13 cellular contexts compared by ENCODE assay signal in genomic region chr18:3269241-3269640, GRCh38. TPM values are rescaled to one million over a fixed set of nuclear protein-coding genes. Genes with fewer than 3 reads are reported as not detected.
DNase-seq lines count a peak whose midpoint lies in the region; ATAC-seq, FAIRE-seq and TF ChIP-seq lines count a peak whose summit lies in the region.
"Had no signal": no experiment of that assay in that cellular context is flagged by ENCODE, and none has a peak within 500 bp of the region (broad histone marks: within the 10 kb centered on the region; RNA-seq: fewer than 3 reads in every experiment).

No MANE protein-coding gene starts in this region.

- peak overlapping the region; percentile 75 for H3K4me2 ChIP-seq in hepatocyte

- H3K36me3 Mint-ChIP-seq in MCF 10A (ENCODE audit: insufficient read depth, unreplicated experiment) = peaks cover 24% of the 10 kb centered on the region
- peaks cover 16% of the 10 kb centered on the region for H3K36me3 Mint-ChIP-seq in type B pancreatic cell

- FAIRE-seq in HTR-8/SVneo (lab: Jason Lieb, UNC) = no peak

- H3K36me3 ChIP-seq in breast epithelium (no peaks in the 10 kb centered on the region), hepatocyte (replicated peaks; ENCODE audit: insufficient read depth, low read depth) (no peaks in the 10 kb centered on the region)

- intact Hi-C loops in MCF 10A (cut with micrococcal nuclease) (no loop called here), breast epithelium (cut with DNase I; ENCODE audit: low total_unique reads) (loop anchor here (10.0 kb wide), 1 partner anchor 326 kb away; no protein-coding TSS in a partner anchor)

- H3K4me3 Mint-ChIP-seq in MCF 10A (ENCODE audit: unreplicated experiment) (peak overlapping the region; percentile 4), type B pancreatic cell (peak overlapping the region; percentile 50)
- H3K4me3 Mint-ChIP-seq: activated T-helper 1 cell treated with anti-CD3 and anti-CD28 coated beads, Interleukin-12 subunit alpha, Interleukin-12 subunit beta, Interleukin-2, Interleukin-4 antibody, amounts not matched to agents 30 ng/mL and 10 ng/mL and 1 ng/mL, durations not matched to agents 14 hours and 24 hours and 36 hours had no signal

- BruUV-seq in MCF 10A (replicated peaks; lab: Mats Ljungman, UMichigan) = no TSS peak

- H3K27me3 ChIP-seq in breast epithelium (no peaks in the 10 kb centered on the region), hepatocyte (no peaks in the 10 kb centered on the region)
- H3K27me3 ChIP-seq: sigmoid colon had no signal

- no peak overlapping the region for H3K4me3 ChIP-seq in breast epithelium
- no peak overlapping the region for H3K4me3 ChIP-seq in hepatocyte
- H3K4me3 ChIP-seq: sigmoid colon had no signal

- DNase-seq in MCF 10A (ENCODE audit: unreplicated experiment) (no peak), breast epithelium (ENCODE audit: low spot score in 2 of 2) (no peak), SKM-1 (lab: John Stamatoyannopoulos, UW; ENCODE audit: unreplicated experiment) (peak; percentile 11), hepatocyte (ENCODE audit: low spot score) (no peak), type B pancreatic cell (ENCODE audit: extremely low spot score, unreplicated experiment) (no peak), HTR-8/SVneo (ENCODE audit: insufficient read length, low spot score) (no peak)
- DNase-seq: dermis blood vessel endothelial cell, NCI-H1417 treated with DMSO at 0.1 percent for 48 hours, sigmoid colon, T-helper 9 cell had no signal

- peaks cover 0 to 28% of the 10 kb centered on the region in 2 donors for H3K4me1 ChIP-seq in breast epithelium
- peaks cover 38% of the 10 kb centered on the region for H3K4me1 ChIP-seq in hepatocyte (ENCODE audit: insufficient read depth)

- no peaks in the 10 kb centered on the region for H3K9me3 Mint-ChIP-seq in MCF 10A (ENCODE audit: unreplicated experiment)
- H3K9me3 Mint-ChIP-seq in type B pancreatic cell = peaks cover 8% of the 10 kb centered on the region
- H3K9me3 Mint-ChIP-seq: activated T-helper 1 cell treated with anti-CD3 and anti-CD28 coated beads, Interleukin-12 subunit alpha, Interleukin-12 subunit beta, Interleukin-2, Interleukin-4 antibody, amounts not matched to agents 30 ng/mL and 10 ng/mL and 1 ng/mL, durations not matched to agents 14 hours and 24 hours and 36 hours had no signal

- no peaks in the 10 kb centered on the region for H3K9me2 ChIP-seq in hepatocyte (replicated peaks; ENCODE audit: insufficient read depth)

- CTCF ChIA-PET in MCF 10A (lab: Yijun Ruan, JAX) = interaction anchor here (0.8 to 1.0 kb wide), 2 partner anchors 183 to 397 kb away, joined by 3 to 4 read pairs; no protein-coding TSS in a partner anchor

- no peak for TF ChIP-seq CTCF in MCF 10A (IDR thresholded peaks at IDR 0.05; ENCODE audit: unreplicated experiment)
- no peak for TF ChIP-seq CTCF in breast epithelium (IDR thresholded peaks at IDR 0.05)
- no peak for TF ChIP-seq CTCF in hepatocyte (IDR thresholded peaks at IDR 0.05; ENCODE audit: poor library complexity)
- TF ChIP-seq CTCF in type B pancreatic cell (conservative IDR thresholded peaks at IDR 0.05) = no peak

- no peaks in the 10 kb centered on the region for H3K9me3 ChIP-seq in breast epithelium
- no peaks in the 10 kb centered on the region for H3K9me3 ChIP-seq in hepatocyte (ENCODE audit: low read depth)
- H3K9me3 ChIP-seq: sigmoid colon had no signal

- POLR2A ChIA-PET in MCF 10A (lab: Yijun Ruan, JAX) = interaction anchor here (0.8 to 2.5 kb wide), 6 partner anchors 8 to 396 kb away, joined by 3 to 15 read pairs (median 4); partner anchors contain the start of genes MYL12A and MYL12B

- TF ChIP-seq POLR2A in breast epithelium (IDR thresholded peaks at IDR 0.05) = no peak

- no peak overlapping the region for H2AFZ ChIP-seq in hepatocyte

- H3K27me3 Mint-ChIP-seq in MCF 10A (ENCODE audit: insufficient read depth, unreplicated experiment) = no peaks in the 10 kb centered on the region
- no peaks in the 10 kb centered on the region for H3K27me3 Mint-ChIP-seq in type B pancreatic cell

- peaks cover 100% of the 10 kb centered on the region for H4K20me1 ChIP-seq in hepatocyte (ENCODE audit: insufficient read depth, poor library complexity, severe bottlenecking)

- H3K27ac Mint-ChIP-seq in MCF 10A (ENCODE audit: low read depth, unreplicated experiment) (peak overlapping the region; percentile 16), type B pancreatic cell (peak overlapping the region; percentile 93)

- ATAC-seq in GM21367 (IDR thresholded peaks at IDR 0.05; ENCODE audit: unreplicated experiment) = no peak
- no peak for ATAC-seq in activated CD4-positive, CD25-positive, alpha-beta regulatory T cell treated with anti-CD3 and anti-CD28 coated beads, Interleukin-2, amount 50 U/mL, for 24 hours

- peaks cover 100% of the 10 kb centered on the region for H3K79me2 ChIP-seq in hepatocyte

- H3K4me1 Mint-ChIP-seq in MCF 10A (ENCODE audit: insufficient read depth, unreplicated experiment) (peaks cover 62% of the 10 kb centered on the region), type B pancreatic cell (ENCODE audit: unreplicated experiment) (peaks cover 35% of the 10 kb centered on the region)

- peak overlapping the region in 1 of 2 donors; percentile 3 for H3K27ac ChIP-seq in breast epithelium
- peak overlapping the region; percentile 17 for H3K27ac ChIP-seq in hepatocyte

- WGBS in hepatocyte (ENCODE audit: low lambda C conversion rate, missing lambda C conversion rate) = 60% methylated on average over 1 of the region's 1 CpG

RNA-seq across cellular contexts. Expression of gene MYL12B, which starts 7.3 kb away (rescaled TPM):
- total RNA-seq in MCF 10A (2022) (175 and 229 TPM in 2 replicates), breast epithelium (100 to 1,000 TPM; 305 to 371 (median 335) TPM), hepatocyte (478 and 519 TPM in 2 replicates), type B pancreatic cell (ENCODE audit: low replicate concordance) (211 and 359 TPM in 2 replicates)
- 671 and 721 TPM in 2 replicates for polyA plus RNA-seq in hepatocyte

RNA-seq across cellular contexts. Expression of gene MYL12A, which starts 21.6 kb away (rescaled TPM):
- 286 and 332 TPM in 2 replicates for total RNA-seq in MCF 10A (2022)
- 100 to 1,000 TPM; 403 to 495 (median 444) TPM for total RNA-seq in breast epithelium
- 456 and 458 TPM in 2 replicates for total RNA-seq in hepatocyte
- polyA plus RNA-seq in hepatocyte = 692 and 695 TPM in 2 replicates
- 219 and 271 TPM in 2 replicates for total RNA-seq in type B pancreatic cell (ENCODE audit: low replicate concordance)

RNA-seq across cellular contexts. Expression of gene MYOM1, which starts 49.5 kb away (rescaled TPM):
- total RNA-seq in MCF 10A (2022) = 0.21 and 0.88 TPM in 2 replicates
- 1 to 10 TPM; 3.1 to 6.9 (median 5.9) TPM for total RNA-seq in breast epithelium
- 1.1 and 1.6 TPM in 2 replicates for total RNA-seq in hepatocyte
- 1.4 and 1.8 TPM in 2 replicates for polyA plus RNA-seq in hepatocyte
- 2.0 TPM in 2 replicates for total RNA-seq in type B pancreatic cell (ENCODE audit: low replicate concordance)
